ENCODE assay signal across 15 cellular contexts in genomic region chr1:246582301-246583055, GRCh38. TPM values are rescaled to one million over a fixed set of nuclear protein-coding genes. Genes with fewer than 3 reads are reported as not detected.
A peak's percentile ranks its signal among the peaks of the same experiment; 100 is the strongest.
DNase-seq lines count a peak whose midpoint lies in the region; ATAC-seq, FAIRE-seq and TF ChIP-seq lines count a peak whose summit lies in the region.
"Had no signal": no experiment of that assay in that cellular context is flagged by ENCODE, and none has a peak within 500 bp of the region (broad histone marks: within the 10 kb centered on the region; RNA-seq: fewer than 3 reads in every experiment).

No MANE protein-coding gene starts in this region.

- H3K4me3 Mint-ChIP-seq in nephron (no peak overlapping the region), WTC11 (no peak overlapping the region)
- H3K4me3 Mint-ChIP-seq: stimulated activated naive B cell treated with anti-CD40 and anti-IgM and Interleukin-4, amounts not matched to agents 10 μg/mL and 1 μg/mL and 100 μg/mL, for 72 hours had no signal

- no peaks in the 10 kb centered on the region for H3K4me1 ChIP-seq in ectodermal cell (ENCODE audit: control insufficient read depth, insufficient read depth, low read length)

- H3K36me3 Mint-ChIP-seq in nephron (ENCODE audit: low read depth), result peaks cover 15% of the 10 kb centered on the region
- no peaks in the 10 kb centered on the region for H3K36me3 Mint-ChIP-seq in WTC11

- WGBS in ectodermal cell, 2 experiments, result 91 to 92% methylated on average over 17 of the region's 17 CpGs

- H3K27me3 ChIP-seq in ectodermal cell (ENCODE audit: control insufficient read depth, insufficient read depth, low read length, poor library complexity, severe bottlenecking), result no peaks in the 10 kb centered on the region
- H3K27me3 ChIP-seq: BLaER1 had no signal

- DNase-seq in MV-4-11 (lab: John Stamatoyannopoulos, UW), result peak; percentile 58
- no peak for DNase-seq in stimulated activated CD4-positive, alpha-beta T cell treated with anti-CD3 and anti-CD28 coated beads, Interleukin-1b, Interleukin-23, amount 100 ng/mL, for 48 hours
- no peak for DNase-seq in NCI-H510A treated with DMSO at 0.1 percent for 48 hours (lab: John Stamatoyannopoulos, UW)
- no peak for DNase-seq in WTC11 (ENCODE audit: low spot score)
- DNase-seq in GM12891 (ENCODE audit: insufficient read length, low spot score), result no peak
- DNase-seq: activated CD8-positive, alpha-beta memory T cell treated with anti-CD3 and anti-CD28 coated beads for 24 hours; dermis blood vessel endothelial cell; left cardiac atrium; stimulated activated CD4-positive, alpha-beta T cell treated with anti-CD3 and anti-CD28 coated beads, Interleukin-2, amount 100 ng/mL, for 48 hours; stimulated activated naive B cell treated with anti-CD40 and anti-IgM and Interleukin-4, amounts not matched to agents 10 μg/mL and 1 μg/mL and 100 μg/mL, for 72 hours had no signal

- CTCF ChIA-PET in WTC11 (lab: Charles Lee), result no interaction called here

- H3K36me3 ChIP-seq in ectodermal cell (ENCODE audit: control insufficient read depth, insufficient read depth, low read length), result no peaks in the 10 kb centered on the region

- POLR2A ChIA-PET in WTC11 (lab: Charles Lee), result no interaction called here

- no peaks in the 10 kb centered on the region for H3K9me3 ChIP-seq in ectodermal cell (ENCODE audit: control insufficient read depth, low read length)
- H3K9me3 ChIP-seq: BLaER1 had no signal

- FAIRE-seq in GM12891 (lab: Jason Lieb, UNC), result no peak
- FAIRE-seq: frontal cortex had no signal

- no peak for TF ChIP-seq POLR2A in GM12891 (IDR thresholded peaks at IDR 0.05; ENCODE audit: low read depth, low read length)

- no peak overlapping the region for H3K4me3 ChIP-seq in ectodermal cell (ENCODE audit: insufficient read depth, low read depth, low read length)
- H3K4me3 ChIP-seq: BLaER1 had no signal

- peaks cover 53% of the 10 kb centered on the region for H3K4me1 Mint-ChIP-seq in nephron
- no peaks in the 10 kb centered on the region for H3K4me1 Mint-ChIP-seq in WTC11

- H3K27ac ChIP-seq in C4-2B, result peak overlapping the region; percentile 54
- peak overlapping the region; percentile 56 for H3K27ac ChIP-seq in ectodermal cell (ENCODE audit: insufficient read depth, low read depth, low read length, poor library complexity, severe bottlenecking)
- H3K27ac ChIP-seq: BLaER1 had no signal

- no peak for ATAC-seq in WTC11
- ATAC-seq: stimulated activated naive B cell treated with anti-CD40 and anti-IgM and Interleukin-4, amounts not matched to agents 10 μg/mL and 1 μg/mL and 100 μg/mL, for 72 hours had no signal

- H3K27me3 Mint-ChIP-seq in nephron (ENCODE audit: low read depth), result no peaks in the 10 kb centered on the region
- no peaks in the 10 kb centered on the region for H3K27me3 Mint-ChIP-seq in WTC11 (ENCODE audit: low read depth)
- H3K27me3 Mint-ChIP-seq: stimulated activated naive B cell treated with anti-CD40 and anti-IgM and Interleukin-4, amounts not matched to agents 10 μg/mL and 1 μg/mL and 100 μg/mL, for 72 hours had no signal

- no peak for TF ChIP-seq CTCF in C4-2B (conservative IDR thresholded peaks at IDR 0.05)
- TF ChIP-seq CTCF in nephron (IDR thresholded peaks at IDR 0.05; ENCODE audit: unreplicated experiment in 3 of 3), result no peak
- no peak for TF ChIP-seq CTCF in WTC11 (IDR thresholded peaks at IDR 0.05)

- H3K9me3 Mint-ChIP-seq in nephron, result no peaks in the 10 kb centered on the region
- H3K9me3 Mint-ChIP-seq in WTC11, result no peaks in the 10 kb centered on the region
- H3K9me3 Mint-ChIP-seq: stimulated activated naive B cell treated with anti-CD40 and anti-IgM and Interleukin-4, amounts not matched to agents 10 μg/mL and 1 μg/mL and 100 μg/mL, for 72 hours had no signal

- H3K27ac Mint-ChIP-seq in nephron (peak overlapping the region; percentile 35 to 73 (median 58)), WTC11 (no peak overlapping the region)
- H3K27ac Mint-ChIP-seq: stimulated activated naive B cell treated with anti-CD40 and anti-IgM and Interleukin-4, amounts not matched to agents 10 μg/mL and 1 μg/mL and 100 μg/mL, for 72 hours had no signal

TF ChIP-seq in WTC11, 78 proteins besides CTCF, POLR2A, EP300 and RAD21:
- TF ChIP-seq ZNF425 (CRISPR knock-in tag; conservative IDR thresholded peaks at IDR 0.05) (no peak), ZNF219 (CRISPR knock-in tag; IDR thresholded peaks at IDR 0.05; ENCODE audit: borderline replicate concordance) (no peak), ZNF121 (CRISPR knock-in tag; IDR thresholded peaks at IDR 0.05) (no peak), TCF7 (CRISPR knock-in tag; IDR thresholded peaks at IDR 0.05; ENCODE audit: low read depth) (no peak)

TF ChIP-seq in GM12891, 5 proteins besides CTCF, POLR2A, EP300 and RAD21:
- TF ChIP-seq PAX5 (IDR thresholded peaks at IDR 0.05; ENCODE audit: insufficient read depth, low read length, severe bottlenecking) (no peak), POLR2AphosphoS5 (IDR thresholded peaks at IDR 0.05; ENCODE audit: low read depth, low read length) (no peak), POU2F2 (IDR thresholded peaks at IDR 0.05; ENCODE audit: low read depth, low read length) (no peak), SPI1 (IDR thresholded peaks at IDR 0.05; ENCODE audit: low read depth, low read length) (no peak), TAF1 (IDR thresholded peaks at IDR 0.05; ENCODE audit: low read depth, low read length) (no peak)

RNA-seq across cellular contexts. Expression of gene CNST, which starts 16.2 kb away (rescaled TPM):
- polyA plus RNA-seq in ectodermal cell (2013, experiment 1 of 4), result 15.0 TPM
- polyA plus RNA-seq in ectodermal cell (2013, experiment 2 of 4), result 14.3 TPM
- polyA plus RNA-seq in ectodermal cell (2013, experiment 3 of 4), result 10.8 TPM
- 12.0 TPM for polyA plus RNA-seq in ectodermal cell (2013, experiment 4 of 4)
- 17.2 to 18.4 TPM (median 17.5 TPM) in 3 replicates for total RNA-seq in WTC11 (2021)
- 6.1 TPM for polyA plus RNA-seq in GM12891 (2012; ENCODE audit: low read depth, missing spikeins)

RNA-seq across cellular contexts. Expression of gene TFB2M, which starts 16.4 kb away (rescaled TPM):
- polyA plus RNA-seq in ectodermal cell (2013, experiment 1 of 4), result 17.1 TPM
- 18.2 TPM for polyA plus RNA-seq in ectodermal cell (2013, experiment 2 of 4)
- 15.4 TPM for polyA plus RNA-seq in ectodermal cell (2013, experiment 3 of 4)
- polyA plus RNA-seq in ectodermal cell (2013, experiment 4 of 4), result 15.1 TPM
- 16.1 to 17.3 TPM (median 16.5 TPM) in 3 replicates for total RNA-seq in WTC11 (2021)
- polyA plus RNA-seq in GM12891 (2012; ENCODE audit: low read depth, missing spikeins), result 16.8 TPM
